Comparison of ENCODE assay signal across 8 cellular contexts in genomic region chr17:29390856-29391631, GRCh38. TPM values are rescaled to one million over a fixed set of nuclear protein-coding genes. Genes with fewer than 3 reads are reported as not detected.
A peak's percentile ranks its signal among the peaks of the same experiment; 100 is the strongest.
DNase-seq lines count a peak whose midpoint lies in the region; ATAC-seq and TF ChIP-seq lines count a peak whose summit lies in the region.

No MANE protein-coding gene starts in this region.

- H3K36me3 ChIP-seq in SK-N-MC (ENCODE audit: insufficient read depth, low read length), result no peaks in the 10 kb centered on the region; the same call in 1 of the 2 replicates
- no peaks in the 10 kb centered on the region for H3K36me3 ChIP-seq in left lung

- no peaks in the 10 kb centered on the region for H3K9me3 Mint-ChIP-seq in activated naive CD4-positive, alpha-beta T cell treated with anti-CD3 and anti-CD28 coated beads for 36 hours
- no peaks in the 10 kb centered on the region for H3K9me3 Mint-ChIP-seq in chondrocyte (ENCODE audit: low read depth)
- no peaks in the 10 kb centered on the region for H3K9me3 Mint-ChIP-seq in stimulated activated naive CD8-positive, alpha-beta T cell treated with anti-CD3 and anti-CD28 coated beads, Interleukin-15, amount 100 ng/mL, for 72 hours

- H3K4me1 Mint-ChIP-seq in activated naive CD4-positive, alpha-beta T cell treated with anti-CD3 and anti-CD28 coated beads for 36 hours (ENCODE audit: low read depth), result peaks cover 41% of the 10 kb centered on the region
- peaks cover 40% of the 10 kb centered on the region for H3K4me1 Mint-ChIP-seq in chondrocyte (ENCODE audit: low read depth)
- H3K4me1 Mint-ChIP-seq in stimulated activated naive CD8-positive, alpha-beta T cell treated with anti-CD3 and anti-CD28 coated beads, Interleukin-15, amount 100 ng/mL, for 72 hours, result peaks cover 49% of the 10 kb centered on the region

- H3K9ac ChIP-seq in SK-N-MC (ENCODE audit: insufficient read length), result peak overlapping the region; percentile 91

- H3K27ac Mint-ChIP-seq in activated naive CD4-positive, alpha-beta T cell treated with anti-CD3 and anti-CD28 coated beads for 36 hours, result peak overlapping the region; percentile 84
- H3K27ac Mint-ChIP-seq in chondrocyte (ENCODE audit: unreplicated experiment), result peak overlapping the region; percentile 79
- peak overlapping the region; percentile 98 for H3K27ac Mint-ChIP-seq in stimulated activated naive CD8-positive, alpha-beta T cell treated with anti-CD3 and anti-CD28 coated beads, Interleukin-15, amount 100 ng/mL, for 72 hours

- H3K4me3 Mint-ChIP-seq in activated naive CD4-positive, alpha-beta T cell treated with anti-CD3 and anti-CD28 coated beads for 36 hours, result peak overlapping the region; percentile 94
- H3K4me3 Mint-ChIP-seq in chondrocyte (ENCODE audit: unreplicated experiment), result peak overlapping the region; percentile 94
- peak overlapping the region; percentile 97 for H3K4me3 Mint-ChIP-seq in stimulated activated naive CD8-positive, alpha-beta T cell treated with anti-CD3 and anti-CD28 coated beads, Interleukin-15, amount 100 ng/mL, for 72 hours

- CTCF ChIA-PET in activated naive CD4-positive, alpha-beta T cell treated with anti-CD3 and anti-CD28 coated beads for 36 hours (lab: Charles Lee), result interaction anchor here (0.7 to 1.2 kb wide), 2 partner anchors 21 to 244 kb away, joined by 3 to 4 read pairs; no protein-coding TSS in a partner anchor

- H3K27ac ChIP-seq in SK-N-MC (peak overlapping the region; percentile 26; the same call in 1 of the 2 replicates), left lung (peak overlapping the region; percentile 96 to 97)

- peaks cover 2% of the 10 kb centered on the region for H3K36me3 Mint-ChIP-seq in activated naive CD4-positive, alpha-beta T cell treated with anti-CD3 and anti-CD28 coated beads for 36 hours (ENCODE audit: low read depth)
- no peaks in the 10 kb centered on the region for H3K36me3 Mint-ChIP-seq in chondrocyte (ENCODE audit: low read depth)

- no peaks in the 10 kb centered on the region for H3K9me3 ChIP-seq in SK-N-MC (ENCODE audit: low read depth, low read length)
- no peaks in the 10 kb centered on the region for H3K9me3 ChIP-seq in left lung

- DNase-seq in activated naive CD4-positive, alpha-beta T cell treated with anti-CD3 and anti-CD28 coated beads for 36 hours, result peak; percentile 12
- DNase-seq in activated naive CD4-positive, alpha-beta T cell (lab: John Stamatoyannopoulos, UW), result no peak
- no peak for DNase-seq in SK-N-MC (ENCODE audit: low read depth, low spot score)
- DNase-seq in chondrocyte (ENCODE audit: low spot score), result no peak
- peak in 1 of 2 donors; percentile 35 for DNase-seq in left lung
- peak; percentile 16 to 20 for DNase-seq in stimulated activated naive CD8-positive, alpha-beta T cell treated with anti-CD3 and anti-CD28 coated beads, Interleukin-15, amount 100 ng/mL, for 72 hours

- H3K27me3 Mint-ChIP-seq in activated naive CD4-positive, alpha-beta T cell treated with anti-CD3 and anti-CD28 coated beads for 36 hours (ENCODE audit: low read depth), result no peaks in the 10 kb centered on the region
- no peaks in the 10 kb centered on the region for H3K27me3 Mint-ChIP-seq in chondrocyte (ENCODE audit: low read depth)
- H3K27me3 Mint-ChIP-seq in stimulated activated naive CD8-positive, alpha-beta T cell treated with anti-CD3 and anti-CD28 coated beads, Interleukin-15, amount 100 ng/mL, for 72 hours, result no peaks in the 10 kb centered on the region

- intact Hi-C loops in activated naive CD4-positive, alpha-beta T cell treated with anti-CD3 and anti-CD28 coated beads for 36 hours (cut with micrococcal nuclease), result loop anchor here (1.0 to 5.0 kb wide), 4 partner anchors 97 to 226 kb away; partner anchors contain the start of genes ABHD15, GIT1 and NUFIP2
- intact Hi-C loops in left lung (cut with DNase I), result no loop called here

- H3K4me3 ChIP-seq in SK-N-MC (peak overlapping the region; percentile 91), left lung (peak overlapping the region; percentile 90 to 94)

- no peaks in the 10 kb centered on the region for H3K27me3 ChIP-seq in left lung

- H3K4me1 ChIP-seq in left lung, result peaks cover 8 to 34% of the 10 kb centered on the region in 2 donors

- peak; percentile 17 for ATAC-seq in HG03460 (IDR thresholded peaks at IDR 0.05; ENCODE audit: unreplicated experiment)
- ATAC-seq in left lung, result peak; percentile 42
- ATAC-seq in stimulated activated naive CD8-positive, alpha-beta T cell treated with anti-CD3 and anti-CD28 coated beads, Interleukin-15, amount 100 ng/mL, for 72 hours, result peak; percentile 32
- no peak for ATAC-seq in HG03095 (IDR thresholded peaks at IDR 0.05; ENCODE audit: unreplicated experiment)

- TF ChIP-seq CTCF in chondrocyte (IDR thresholded peaks at IDR 0.05), result no peak
- no peak for TF ChIP-seq CTCF in left lung (IDR thresholded peaks at IDR 0.05)

RNA-seq across cellular contexts. Expression of gene TAOK1, which starts 0.9 kb away (rescaled TPM):
- 10 to 100 TPM; 21.8 to 21.9 TPM for total RNA-seq in activated naive CD4-positive, alpha-beta T cell treated with anti-CD3 and anti-CD28 coated beads for 36 hours
- total RNA-seq in chondrocyte (77.7 to 87.1 TPM (median 85.7 TPM) in 3 replicates), left lung (10 to 100 TPM; 58.5 to 66.0 TPM)

Comparison
In these comparisons a context has a peak if more than half of its experiments do, and no peak if none do; other contexts are left out.
1. DNase-seq: peak in activated naive CD4-positive, alpha-beta T cell treated with anti-CD3 and anti-CD28 coated beads for 36 hours (single experiment) and stimulated activated naive CD8-positive, alpha-beta T cell treated with anti-CD3 and anti-CD28 coated beads, Interleukin-15, amount 100 ng/mL, for 72 hours (2 of 2); none in activated naive CD4-positive, alpha-beta T cell (0 of 4), SK-N-MC (single experiment) and chondrocyte (single experiment).
2. Peak in every context shown above with its lines, with median percentiles within 50 percentile points of each other: H3K27ac Mint-ChIP-seq and H3K4me3 Mint-ChIP-seq.